26 cellular contexts compared by ENCODE assay signal in the genomic region with DNA sequence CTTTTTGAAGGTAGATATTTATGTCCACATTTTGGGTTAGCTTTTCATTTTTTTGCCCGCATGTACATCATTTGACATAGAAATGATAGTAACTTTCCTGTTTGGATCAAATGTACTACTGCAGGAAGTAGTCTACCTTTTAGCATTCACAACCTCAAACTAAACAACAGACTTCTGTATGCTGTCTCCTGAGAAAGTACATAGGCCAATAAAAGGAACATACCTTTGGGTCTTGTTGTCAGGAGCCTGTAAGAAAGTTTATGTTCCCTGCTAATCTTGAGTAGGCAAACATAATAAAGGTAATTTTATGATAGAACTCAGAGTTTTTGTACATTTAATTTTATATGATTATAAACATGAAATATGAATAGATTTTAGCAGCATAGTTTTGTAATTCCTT. TPM values are rescaled to one million over a fixed set of nuclear protein-coding genes. Genes with fewer than 3 reads are reported as not detected.
DNase-seq lines count a peak whose midpoint lies in the region; ATAC-seq, FAIRE-seq and TF ChIP-seq lines count a peak whose summit lies in the region.
"Had no signal": no experiment of that assay in that cellular context is flagged by ENCODE, and none has a peak within 500 bp of the region (broad histone marks: within the 10 kb centered on the region; RNA-seq: fewer than 3 reads in every experiment).

No MANE protein-coding gene starts in this region.

- H3K4me3 ChIP-seq in A549 (no peak overlapping the region), gastrocnemius medialis (no peak overlapping the region), esophagus muscularis mucosa (no peak overlapping the region)
- H3K4me3 ChIP-seq: BLaER1 treated with 17β-estradiol and CSF1 and Interleukin-3, amounts not matched to agents 10 nM and 100 nM; Peyer's patch had no signal

- no peak for TF ChIP-seq RAD21 in A549 (conservative IDR thresholded peaks at IDR 0.05 in 1 of 2, IDR thresholded peaks at IDR 0.05 in 1 of 2)

- in situ Hi-C loops in gastrocnemius medialis (cut with MboI; ENCODE audit: low sequenced_read_pairs in 4 of 4), result no loop called here

- no peaks in the 10 kb centered on the region for H3K9me3 Mint-ChIP-seq in T-cell
- no peaks in the 10 kb centered on the region for H3K9me3 Mint-ChIP-seq in naive thymus-derived CD8-positive, alpha-beta T cell
- no peaks in the 10 kb centered on the region for H3K9me3 Mint-ChIP-seq in activated T-cell treated with anti-CD3 and anti-CD28 coated beads, Interleukin-2, amount 50 U/mL, for 24 hours
- H3K9me3 Mint-ChIP-seq: CD4-positive, alpha-beta memory T cell had no signal

- no peak for TF ChIP-seq POLR2A in A549 (IDR thresholded peaks at IDR 0.05; ENCODE audit: low read length)
- no peak for TF ChIP-seq POLR2A in gastrocnemius medialis (IDR thresholded peaks at IDR 0.05)
- no peak for TF ChIP-seq POLR2A in esophagus muscularis mucosa (IDR thresholded peaks at IDR 0.05; ENCODE audit: low read depth)

- TF ChIP-seq EP300 in A549 (IDR thresholded peaks at IDR 0.05) (no peak), esophagus muscularis mucosa (IDR thresholded peaks at IDR 0.05) (no peak)

- DNase-seq in A549 (ENCODE audit: low read depth in 1 of 2, low spot score in 1 of 2), result no peak
- DNase-seq in T-cell, result no peak
- no peak for DNase-seq in naive thymus-derived CD8-positive, alpha-beta T cell
- no peak for DNase-seq in activated T-cell treated with anti-CD3 and anti-CD28 coated beads, Interleukin-2, amount 50 U/mL, for 24 hours
- DNase-seq in gastrocnemius medialis, result no peak
- no peak for DNase-seq in esophagus muscularis mucosa (ENCODE audit: extremely low spot score)
- DNase-seq: AML-193; Caco-2; CD4-positive, alpha-beta memory T cell; DMS79; EL; GF-D8; IMR-90; KG1; NCI-H1048; NCI-H1417; NCI-H1694; NCI-H2029 treated with DMSO at 0.1 percent for 48 hours; NCI-H69; Peyer's patch; SHP77 treated with DMSO at 0.1 percent for 48 hours had no signal

- H3K4me1 ChIP-seq in A549 (no peaks in the 10 kb centered on the region), gastrocnemius medialis (peaks cover 7 to 10% of the 10 kb centered on the region in 2 donors), esophagus muscularis mucosa (peaks cover 3 to 38% (median 23%) of the 10 kb centered on the region in 4 donors)
- H3K4me1 ChIP-seq: Caco-2, Peyer's patch had no signal

- TF ChIP-seq CTCF in A549 (IDR thresholded peaks at IDR 0.05) (no peak), gastrocnemius medialis (IDR thresholded peaks at IDR 0.05 in 4 of 5, conservative IDR thresholded peaks at IDR 0.05 in 1 of 5) (no peak), esophagus muscularis mucosa (IDR thresholded peaks at IDR 0.05) (no peak)

- no peak overlapping the region for H3K4me2 ChIP-seq in A549
- H3K4me2 ChIP-seq: BLaER1 treated with 17β-estradiol and CSF1 and Interleukin-3, amounts not matched to agents 10 nM and 100 nM had no signal

- H3K27me3 Mint-ChIP-seq in T-cell, result no peaks in the 10 kb centered on the region
- H3K27me3 Mint-ChIP-seq in naive thymus-derived CD8-positive, alpha-beta T cell, result no peaks in the 10 kb centered on the region
- H3K27me3 Mint-ChIP-seq in activated T-cell treated with anti-CD3 and anti-CD28 coated beads, Interleukin-2, amount 50 U/mL, for 24 hours, result no peaks in the 10 kb centered on the region
- H3K27me3 Mint-ChIP-seq: CD4-positive, alpha-beta memory T cell had no signal

- CTCF ChIA-PET in A549 (lab: Yijun Ruan, JAX), result interaction anchor here (1.3 to 3.7 kb wide), 2 partner anchors 55 to 182 kb away, joined by 6 to 18 read pairs; no protein-coding TSS in a partner anchor
- CTCF ChIA-PET in T-cell (lab: Charles Lee), result interaction anchor here in 1 of 2 donors (1.2 to 1.8 kb wide), 3 partner anchors 39 to 182 kb away, joined by 3 to 7 read pairs (median 4); no protein-coding TSS in a partner anchor

- POLR2A ChIA-PET in A549 (lab: Yijun Ruan, JAX), result no interaction called here
- POLR2A ChIA-PET in T-cell (lab: Charles Lee), result interaction anchor here (0.5 to 1.0 kb wide), 2 partner anchors 21 to 49 kb away, joined by 4 read pairs; no protein-coding TSS in a partner anchor
- POLR2A ChIA-PET in naive thymus-derived CD8-positive, alpha-beta T cell (lab: Charles Lee), result interaction anchor here (1.3 kb wide), 1 partner anchor 56 kb away, joined by 3 read pairs; no protein-coding TSS in a partner anchor

- H3K36me3 ChIP-seq in gastrocnemius medialis, result no peaks in the 10 kb centered on the region
- no peaks in the 10 kb centered on the region for H3K36me3 ChIP-seq in esophagus muscularis mucosa
- H3K36me3 ChIP-seq: BLaER1 treated with 17β-estradiol and CSF1 and Interleukin-3, amounts not matched to agents 10 nM and 100 nM; Peyer's patch had no signal

- no peaks in the 10 kb centered on the region for H3K36me3 Mint-ChIP-seq in T-cell
- H3K36me3 Mint-ChIP-seq in naive thymus-derived CD8-positive, alpha-beta T cell, result peaks cover 0 to 2% (median 0%) of the 10 kb centered on the region in 3 donors
- no peaks in the 10 kb centered on the region for H3K36me3 Mint-ChIP-seq in activated T-cell treated with anti-CD3 and anti-CD28 coated beads, Interleukin-2, amount 50 U/mL, for 24 hours (ENCODE audit: low read depth)

- H3K27me3 ChIP-seq in gastrocnemius medialis, result no peaks in the 10 kb centered on the region
- no peaks in the 10 kb centered on the region for H3K27me3 ChIP-seq in esophagus muscularis mucosa
- H3K27me3 ChIP-seq: Peyer's patch had no signal

- intact Hi-C loops in gastrocnemius medialis (cut with DNase I; ENCODE audit: low total_unique reads), result no loop called here
- intact Hi-C loops in esophagus muscularis mucosa (cut with DNase I), result no loop called here

- WGBS in A549 (ENCODE audit: missing lambda C conversion rate), result 100% methylated on average over 1 of the region's 1 CpG
- WGBS in esophagus muscularis mucosa, result 100% methylated on average over 1 of the region's 1 CpG

- peak overlapping the region; percentile 11 to 31 for H3K27ac Mint-ChIP-seq in T-cell
- H3K27ac Mint-ChIP-seq in naive thymus-derived CD8-positive, alpha-beta T cell, result peak overlapping the region in 9 of 10 donors; percentile 16 to 77 (median 43)
- H3K27ac Mint-ChIP-seq in activated T-cell treated with anti-CD3 and anti-CD28 coated beads, Interleukin-2, amount 50 U/mL, for 24 hours, result no peak overlapping the region

- H3K4me1 Mint-ChIP-seq in T-cell, result peaks cover 36 to 68% (median 65%) of the 10 kb centered on the region in 3 donors
- peaks cover 14 to 69% (median 44%) of the 10 kb centered on the region in 4 donors for H3K4me1 Mint-ChIP-seq in naive thymus-derived CD8-positive, alpha-beta T cell
- H3K4me1 Mint-ChIP-seq in activated T-cell treated with anti-CD3 and anti-CD28 coated beads, Interleukin-2, amount 50 U/mL, for 24 hours (ENCODE audit: low read depth), result peaks cover 54% of the 10 kb centered on the region

- ATAC-seq in A549, result no peak
- ATAC-seq in T-cell (replicated peaks in 1 of 4), result peak in 1 of 4 experiments; percentile 25
- no peak for ATAC-seq in naive thymus-derived CD8-positive, alpha-beta T cell
- no peak for ATAC-seq in gastrocnemius medialis
- ATAC-seq: HCT116 had no signal

- no peak overlapping the region for H3K27ac ChIP-seq in A549
- no peak overlapping the region for H3K27ac ChIP-seq in gastrocnemius medialis
- H3K27ac ChIP-seq in esophagus muscularis mucosa (replicated peaks in 1 of 4), result no peak overlapping the region
- H3K27ac ChIP-seq: BLaER1 treated with 17β-estradiol and CSF1 and Interleukin-3, amounts not matched to agents 10 nM and 100 nM; Peyer's patch had no signal

- FAIRE-seq in A549 (lab: Jason Lieb, UNC) (peak; percentile 13), G401.6 (lab: Jason Lieb, UNC) (peak; percentile 60)
- FAIRE-seq: A204.1, GM12892 had no signal

- H3K9me3 ChIP-seq in A549, result no peaks in the 10 kb centered on the region
- H3K9me3 ChIP-seq in gastrocnemius medialis, result no peaks in the 10 kb centered on the region
- H3K9me3 ChIP-seq in esophagus muscularis mucosa, result no peaks in the 10 kb centered on the region
- H3K9me3 ChIP-seq: Caco-2, Peyer's patch had no signal

- no peak overlapping the region for H3K4me3 Mint-ChIP-seq in T-cell
- H3K4me3 Mint-ChIP-seq in naive thymus-derived CD8-positive, alpha-beta T cell, result peak overlapping the region in 3 of 10 donors; percentile 7 to 30 (median 15)
- no peak overlapping the region for H3K4me3 Mint-ChIP-seq in activated T-cell treated with anti-CD3 and anti-CD28 coated beads, Interleukin-2, amount 50 U/mL, for 24 hours

TF ChIP-seq in A549, 52 proteins besides CTCF, POLR2A, EP300 and RAD21:
- TF ChIP-seq, protein P1, sequence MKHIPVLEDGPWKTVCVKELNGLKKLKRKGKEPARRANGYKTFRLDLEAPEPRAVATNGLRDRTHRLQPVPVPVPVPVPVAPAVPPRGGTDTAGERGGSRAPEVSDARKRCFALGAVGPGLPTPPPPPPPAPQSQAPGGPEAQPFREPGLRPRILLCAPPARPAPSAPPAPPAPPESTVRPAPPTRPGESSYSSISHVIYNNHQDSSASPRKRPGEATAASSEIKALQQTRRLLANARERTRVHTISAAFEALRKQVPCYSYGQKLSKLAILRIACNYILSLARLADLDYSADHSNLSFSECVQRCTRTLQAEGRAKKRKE (CRISPR knock-in tag; IDR thresholded peaks at IDR 0.05; ENCODE audit: low read depth), result no peak
- TF ChIP-seq EHMT2 (IDR thresholded peaks at IDR 0.05; ENCODE audit: low read depth) (no peak), CEBPB (IDR thresholded peaks at IDR 0.05) (no peak), TP53 (CRISPR knock-in tag; IDR thresholded peaks at IDR 0.05) (no peak), HEYL (CRISPR knock-in tag; IDR thresholded peaks at IDR 0.05) (no peak), SMC3 (IDR thresholded peaks at IDR 0.05) (no peak), JUNB (IDR thresholded peaks at IDR 0.05) (no peak), JUN (IDR thresholded peaks at IDR 0.05) (no peak), MYC (IDR thresholded peaks at IDR 0.05; ENCODE audit: borderline replicate concordance, low read length) (no peak)

RNA-seq across cellular contexts. Expression of a gene that starts 54.2 kb away (rescaled TPM):
- polyA plus RNA-seq in A549 (2011; rRNA removed) (67.3 and 92.8 TPM in 2 replicates), A549 (2017; fragmentation: RNase III; extraction: RNeasy Plus Mini Kit Qiagen cat#74134 plus additional on column Dnase treatment) (45.5 to 49.5 TPM (median 46.2 TPM) in 3 replicates)
- 11.2 and 12.0 TPM in 2 replicates for polyA plus RNA-seq in A549 (2012; cell fraction: cytosol; rRNA removed)
- polyA plus RNA-seq in A549 (2012; cell fraction: nucleus; rRNA removed), result 7.9 and 10.0 TPM in 2 replicates
- polyA minus RNA-seq in A549 (2011; rRNA and poly(A)+ RNA removed), result 45.4 and 48.3 TPM in 2 replicates
- total RNA-seq in T-cell (10 to 100 TPM; 80.7 to 98.7 (median 95.2) TPM), gastrocnemius medialis (10 to 100 TPM; 39.3 to 65.6 (median 55.5) TPM), esophagus muscularis mucosa (10 to 100 TPM; 60.6 to 94.3 (median 84.7) TPM)
- 100 to 1,000 TPM; 131 to 146 TPM for total RNA-seq in naive thymus-derived CD8-positive, alpha-beta T cell
- polyA plus RNA-seq in naive thymus-derived CD8-positive, alpha-beta T cell, result 10 to 100 TPM; 58.2 to 67.7 (median 64.0) TPM
